ENCODE assay signal across 9 cellular contexts in genomic region chr19:44951179-44952159, GRCh38. TPM values are rescaled to one million over a fixed set of nuclear protein-coding genes. Genes with fewer than 3 reads are reported as not detected.
A peak's percentile ranks its signal among the peaks of the same experiment; 100 is the strongest.
DNase-seq lines count a peak whose midpoint lies in the region; ATAC-seq, FAIRE-seq and TF ChIP-seq lines count a peak whose summit lies in the region.
"Had no signal": no experiment of that assay in that cellular context is flagged by ENCODE, and none has a peak within 500 bp of the region (broad histone marks: within the 10 kb centered on the region; RNA-seq: fewer than 3 reads in every experiment).

No MANE protein-coding gene starts in this region.

- peaks cover 0 to 11% (median 0%) of the 10 kb centered on the region in 3 donors for H3K36me3 ChIP-seq in Peyer's patch
- no peaks in the 10 kb centered on the region for H3K36me3 ChIP-seq in pancreas

- H3K4me1 ChIP-seq in Peyer's patch (peaks cover 0 to 24% (median 9%) of the 10 kb centered on the region in 4 donors), pancreas (peaks cover 9 to 14% (median 9%) of the 10 kb centered on the region in 3 donors)

- intact Hi-C loops in activated T-helper 2 cell treated with anti-CD3 and anti-CD28 coated beads, Interferon-gamma antibody, Interleukin-2, Interleukin-4, amounts not matched to agents 10 μg/mL and 5 μg/mL and 100 μg/mL, durations not matched to agents 14 hours and 24 hours and 36 hours (cut with micrococcal nuclease): loop anchor here (1.0 kb wide), 1 partner anchor 48 kb away; no protein-coding TSS in a partner anchor
- intact Hi-C loops in pancreas (cut with DNase I): loop anchor here in 1 of 3 donors (5.0 kb wide), 1 partner anchor 49 kb away; no protein-coding TSS in a partner anchor

- FAIRE-seq in pancreas (lab: Jason Lieb, UNC): no peak

- no peak overlapping the region for H3K4me3 ChIP-seq in Peyer's patch
- H3K4me3 ChIP-seq in fibroblast of villous mesenchyme (ENCODE audit: low read depth, low read length): no peak overlapping the region
- no peak overlapping the region for H3K4me3 ChIP-seq in pancreas

- TF ChIP-seq POLR2A in Peyer's patch (IDR thresholded peaks at IDR 0.05): no peak

- peaks cover 3% of the 10 kb centered on the region for H3K36me3 Mint-ChIP-seq in activated T-helper 2 cell treated with anti-CD3 and anti-CD28 coated beads, Interferon-gamma antibody, Interleukin-2, Interleukin-4, amounts not matched to agents 10 μg/mL and 5 μg/mL and 100 μg/mL, durations not matched to agents 14 hours and 24 hours and 36 hours (ENCODE audit: low read depth)

- no peaks in the 10 kb centered on the region for H3K9me3 Mint-ChIP-seq in activated T-helper 2 cell treated with anti-CD3 and anti-CD28 coated beads, Interferon-gamma antibody, Interleukin-2, Interleukin-4, amounts not matched to agents 10 μg/mL and 5 μg/mL and 100 μg/mL, durations not matched to agents 14 hours and 24 hours and 36 hours

- 24 to 26% methylated on average over 13 of the region's 13 CpGs for WGBS in pancreas, 2 donors

- peak; percentile 2 for DNase-seq in DMS153 (lab: John Stamatoyannopoulos, UW)
- DNase-seq in KG1 (lab: John Stamatoyannopoulos, UW): peak; percentile 44
- peak in 2 of 3 donors; percentile 74 to 82 for DNase-seq in Peyer's patch
- DNase-seq in activated T-helper 2 cell treated with anti-CD3 and anti-CD28 coated beads, Interferon-gamma antibody, Interleukin-2, Interleukin-4, amounts not matched to agents 10 μg/mL and 5 μg/mL and 100 μg/mL, durations not matched to agents 14 hours and 24 hours and 36 hours (ENCODE audit: low spot score): peak; percentile 46
- DNase-seq in fibroblast of villous mesenchyme (ENCODE audit: low read depth): peak; percentile 89
- DNase-seq in pancreas: peak in 4 of 6 donors; percentile 57 to 68 (median 67)
- DNase-seq in ureter (ENCODE audit: low spot score): peak; percentile 74

- H3K27ac ChIP-seq in Peyer's patch (no peak overlapping the region), pancreas (peak overlapping the region in 2 of 4 donors; percentile 33 to 34)

- H3K27ac Mint-ChIP-seq in activated T-helper 2 cell treated with anti-CD3 and anti-CD28 coated beads, Interferon-gamma antibody, Interleukin-2, Interleukin-4, amounts not matched to agents 10 μg/mL and 5 μg/mL and 100 μg/mL, durations not matched to agents 14 hours and 24 hours and 36 hours: no peak overlapping the region

- TF ChIP-seq CTCF in Peyer's patch (IDR thresholded peaks at IDR 0.05) (peak; percentile 72 to 91 (median 76)), fibroblast of villous mesenchyme (IDR thresholded peaks at IDR 0.05; ENCODE audit: insufficient read depth, low read depth, low read length) (peak; percentile 86), pancreas (IDR thresholded peaks at IDR 0.05) (peak; percentile 76 to 87 (median 85))

- no peaks in the 10 kb centered on the region for H3K27me3 Mint-ChIP-seq in activated T-helper 2 cell treated with anti-CD3 and anti-CD28 coated beads, Interferon-gamma antibody, Interleukin-2, Interleukin-4, amounts not matched to agents 10 μg/mL and 5 μg/mL and 100 μg/mL, durations not matched to agents 14 hours and 24 hours and 36 hours (ENCODE audit: low read depth)

- H3K9me3 ChIP-seq in Peyer's patch: no peaks in the 10 kb centered on the region
- no peaks in the 10 kb centered on the region for H3K9me3 ChIP-seq in pancreas

- peaks cover 10% of the 10 kb centered on the region for H3K4me1 Mint-ChIP-seq in activated T-helper 2 cell treated with anti-CD3 and anti-CD28 coated beads, Interferon-gamma antibody, Interleukin-2, Interleukin-4, amounts not matched to agents 10 μg/mL and 5 μg/mL and 100 μg/mL, durations not matched to agents 14 hours and 24 hours and 36 hours (ENCODE audit: low read depth)

- no peak overlapping the region for H3K4me3 Mint-ChIP-seq in activated T-helper 2 cell treated with anti-CD3 and anti-CD28 coated beads, Interferon-gamma antibody, Interleukin-2, Interleukin-4, amounts not matched to agents 10 μg/mL and 5 μg/mL and 100 μg/mL, durations not matched to agents 14 hours and 24 hours and 36 hours (ENCODE audit: low read depth)

- ATAC-seq in pancreas (peak in 3 of 4 donors; percentile 21 to 43 (median 38)), HG03571 (IDR thresholded peaks at IDR 0.05; ENCODE audit: unreplicated experiment) (no peak)

- H3K27me3 ChIP-seq in Peyer's patch: no peaks in the 10 kb centered on the region
- H3K27me3 ChIP-seq in pancreas: no peaks in the 10 kb centered on the region

RNA-seq across cellular contexts. Expression of gene CLPTM1, which starts 3.7 kb away (rescaled TPM):
- total RNA-seq in Peyer's patch: 100 to 1,000 TPM in 3 of 4 donors, 10 to 100 TPM in 1; 95.7 to 156 (median 125) TPM
- total RNA-seq in activated T-helper 2 cell treated with anti-CD3 and anti-CD28 coated beads, Interferon-gamma antibody, Interleukin-2, Interleukin-4, amounts not matched to agents 10 μg/mL and 5 μg/mL and 100 μg/mL, durations not matched to agents 14 hours and 24 hours and 36 hours: 68.7 and 72.7 TPM in 2 replicates
- 53.1 and 62.6 TPM in 2 replicates for total RNA-seq in fibroblast of villous mesenchyme
- total RNA-seq in pancreas: 10 to 100 TPM; 56.4 to 73.6 (median 63.8) TPM
- 10 to 100 TPM; 74.5 to 81.9 TPM for polyA plus RNA-seq in pancreas
- total RNA-seq in ureter: 94.1 TPM

RNA-seq across cellular contexts. Expression of gene APOC2, which starts 5.6 kb away (rescaled TPM):
- total RNA-seq in Peyer's patch (10 to 100 TPM in 2 of 4 donors, 1 to 10 TPM in 2; 4.5 to 13.8 (median 9.5) TPM), fibroblast of villous mesenchyme (not detected in 2 replicates), pancreas (10 to 100 TPM in 1 of 6 donors, 1 to 10 TPM in 1, under 1 TPM in 2, not detected in 2; 0.49 to 22.1 (median 3.8) TPM), ureter (1.3 TPM)
- not detected in 2 replicates for total RNA-seq in activated T-helper 2 cell treated with anti-CD3 and anti-CD28 coated beads, Interferon-gamma antibody, Interleukin-2, Interleukin-4, amounts not matched to agents 10 μg/mL and 5 μg/mL and 100 μg/mL, durations not matched to agents 14 hours and 24 hours and 36 hours
- 1 to 10 TPM in 1 of 2 donors, under 1 TPM in 1; 0.54 to 2.2 TPM for polyA plus RNA-seq in pancreas

RNA-seq across cellular contexts. Expression of gene APOC4, which starts 9.4 kb away (rescaled TPM):
- total RNA-seq in Peyer's patch: not detected
- not detected in 2 replicates for total RNA-seq in activated T-helper 2 cell treated with anti-CD3 and anti-CD28 coated beads, Interferon-gamma antibody, Interleukin-2, Interleukin-4, amounts not matched to agents 10 μg/mL and 5 μg/mL and 100 μg/mL, durations not matched to agents 14 hours and 24 hours and 36 hours
- not detected in 2 replicates for total RNA-seq in fibroblast of villous mesenchyme
- under 1 TPM in 1 of 6 donors, not detected in 5; 0.47 TPM for total RNA-seq in pancreas
- polyA plus RNA-seq in pancreas: not detected
- not detected for total RNA-seq in ureter
- polyA plus RNA-seq: adipose tissue had no signal

RNA-seq across cellular contexts. Expression of gene APOC1, which starts 37.1 kb away (rescaled TPM):
- total RNA-seq in Peyer's patch (100 to 1,000 TPM in 1 of 4 donors, 10 to 100 TPM in 1, 1 to 10 TPM in 1, not detected in 1; 3.9 to 107 (median 14.2) TPM), fibroblast of villous mesenchyme (1.3 and 2.6 TPM in 2 replicates), pancreas (100 to 1,000 TPM in 1 of 6 donors, 10 to 100 TPM in 1, 1 to 10 TPM in 4; 1.1 to 213 (median 5.7) TPM), ureter (32.5 TPM)
- 3.1 and 6.4 TPM in 2 replicates for total RNA-seq in activated T-helper 2 cell treated with anti-CD3 and anti-CD28 coated beads, Interferon-gamma antibody, Interleukin-2, Interleukin-4, amounts not matched to agents 10 μg/mL and 5 μg/mL and 100 μg/mL, durations not matched to agents 14 hours and 24 hours and 36 hours
- 1 to 10 TPM; 5.0 to 7.6 TPM for polyA plus RNA-seq in pancreas

RNA-seq across cellular contexts. Expression of gene APOE, which starts 45.9 kb away (rescaled TPM):
- total RNA-seq in Peyer's patch: 100 to 1,000 TPM in 1 of 4 donors, 10 to 100 TPM in 3; 24.2 to 203 (median 51.6) TPM
- 0.94 TPM in 2 replicates for total RNA-seq in activated T-helper 2 cell treated with anti-CD3 and anti-CD28 coated beads, Interferon-gamma antibody, Interleukin-2, Interleukin-4, amounts not matched to agents 10 μg/mL and 5 μg/mL and 100 μg/mL, durations not matched to agents 14 hours and 24 hours and 36 hours
- 9.7 and 16.4 TPM in 2 replicates for total RNA-seq in fibroblast of villous mesenchyme
- 100 to 1,000 TPM in 1 of 6 donors, 10 to 100 TPM in 3, 1 to 10 TPM in 2; 3.1 to 379 (median 16.5) TPM for total RNA-seq in pancreas
- 10 to 100 TPM; 14.8 to 45.1 TPM for polyA plus RNA-seq in pancreas
- 61.2 TPM for total RNA-seq in ureter

Comparison
In these comparisons a context has a peak if more than half of its experiments do, and no peak if none do; other contexts are left out.
1. DNase-seq: peak in every context shown above with its lines; median percentile 89 in fibroblast of villous mesenchyme; 78 in Peyer's patch; 74 in ureter; 67 in pancreas; 46 in activated T-helper 2 cell treated with anti-CD3 and anti-CD28 coated beads, Interferon-gamma antibody, Interleukin-2, Interleukin-4, amounts not matched to agents 10 μg/mL and 5 μg/mL and 100 μg/mL, durations not matched to agents 14 hours and 24 hours and 36 hours; 44 in KG1; 2 in DMS153.